In genomic region chr16:67443299-67443698, GRCh38 we compare ENCODE assay signal across 15 cellular contexts. TPM values are rescaled to one million over a fixed set of nuclear protein-coding genes. Genes with fewer than 3 reads are reported as not detected.
DNase-seq lines count a peak whose midpoint lies in the region; ATAC-seq and TF ChIP-seq lines count a peak whose summit lies in the region.
"Had no signal": no experiment of that assay in that cellular context is flagged by ENCODE, and none has a peak within 500 bp of the region (broad histone marks: within the 10 kb centered on the region; RNA-seq: fewer than 3 reads in every experiment).

No MANE protein-coding gene starts in this region.

- H3K9ac ChIP-seq in adipocyte (ENCODE audit: low read length), result peak overlapping the region; percentile 31

- ATAC-seq in Right ventricle myocardium superior (ENCODE audit: poor library complexity), result peak; percentile 56
- ATAC-seq in upper lobe of right lung, result no peak
- ATAC-seq in GM21619 (IDR thresholded peaks at IDR 0.05; ENCODE audit: unreplicated experiment), result no peak
- ATAC-seq in GM18870 (IDR thresholded peaks at IDR 0.05; ENCODE audit: unreplicated experiment), result no peak

- no peaks in the 10 kb centered on the region for H3K9me3 ChIP-seq in adipocyte (ENCODE audit: control insufficient read depth, low read length)
- H3K9me3 ChIP-seq in osteoblast (ENCODE audit: low read depth, low read length), result no peaks in the 10 kb centered on the region
- H3K9me3 ChIP-seq in upper lobe of right lung, result no peaks in the 10 kb centered on the region
- H3K9me3 ChIP-seq: ascending aorta, SJCRH30 had no signal

- H3K27me3 ChIP-seq in adipocyte (replicated peaks; ENCODE audit: control insufficient read depth, insufficient read depth, low read length), result no peaks in the 10 kb centered on the region
- no peaks in the 10 kb centered on the region for H3K27me3 ChIP-seq in osteoblast (ENCODE audit: insufficient read depth, low read length)
- H3K27me3 ChIP-seq in upper lobe of right lung, result no peaks in the 10 kb centered on the region
- H3K27me3 ChIP-seq: ascending aorta, SJCRH30 had no signal

- peaks cover 54% of the 10 kb centered on the region for H3K79me2 ChIP-seq in osteoblast (ENCODE audit: insufficient read depth, low read length)

- H2AFZ ChIP-seq in osteoblast (ENCODE audit: low read length), result no peak overlapping the region

- in situ Hi-C loops in KBM-7 (cut with MboI; ENCODE audit: low pct_unique_long_range_greater_than_20kb, low sequenced_read_pairs), result no loop called here

- H3K27ac ChIP-seq in osteoblast (ENCODE audit: low read depth, low read length), result no peak overlapping the region
- peak overlapping the region; percentile 45 for H3K27ac ChIP-seq in upper lobe of right lung
- H3K27ac ChIP-seq: ascending aorta, SJCRH30 had no signal

- H3K4me2 ChIP-seq in osteoblast (ENCODE audit: insufficient read depth, low read length), result no peak overlapping the region

- peaks cover 68% of the 10 kb centered on the region for H4K20me1 ChIP-seq in osteoblast (ENCODE audit: insufficient read depth, low read length)

- TF ChIP-seq CTCF in osteoblast (IDR thresholded peaks at IDR 0.05; ENCODE audit: extremely low read depth, low read depth, low read length) (no peak), upper lobe of right lung (IDR thresholded peaks at IDR 0.05) (no peak)

- H3K36me3 ChIP-seq in adipocyte (ENCODE audit: control insufficient read depth, insufficient read depth, low read length, severe bottlenecking) (peaks cover 31% of the 10 kb centered on the region), osteoblast (ENCODE audit: insufficient read depth, low read length) (peaks cover 10% of the 10 kb centered on the region), upper lobe of right lung (peaks cover 62% of the 10 kb centered on the region)

- no peak overlapping the region for H3K4me3 ChIP-seq in adipocyte (ENCODE audit: low read length)
- no peak overlapping the region for H3K4me3 ChIP-seq in osteoblast (ENCODE audit: insufficient read depth, low read length)
- H3K4me3 ChIP-seq in upper lobe of right lung, result no peak overlapping the region
- H3K4me3 ChIP-seq: ascending aorta, SJCRH30 had no signal

- H3K4me1 ChIP-seq in adipocyte (ENCODE audit: control insufficient read depth, insufficient read depth, low read length), result peaks cover 60% of the 10 kb centered on the region
- H3K4me1 ChIP-seq in osteoblast (ENCODE audit: insufficient read depth, low read length), result peaks cover 39% of the 10 kb centered on the region
- H3K4me1 ChIP-seq in upper lobe of right lung, result peaks cover 56% of the 10 kb centered on the region

- intact Hi-C loops in Right ventricle myocardium superior (cut with DNase I) (no loop called here), upper lobe of right lung (cut with DNase I) (no loop called here)

- DNase-seq in adipocyte (ENCODE audit: low read depth), result no peak
- DNase-seq in Right ventricle myocardium superior, result peak; percentile 78
- peak; percentile 94 for DNase-seq in osteoblast (ENCODE audit: insufficient read length, low spot score, missing footprints)
- no peak for DNase-seq in upper lobe of right lung
- no peak for DNase-seq in KBM-7
- DNase-seq: activated effector memory CD4-positive, alpha-beta T cell treated with Interleukin-2 at 50 U/mL for 16 hours; CD4-positive, CD25-positive, alpha-beta regulatory T cell; dermis blood vessel endothelial cell; occipital lobe; SJCRH30; stimulated activated CD4-positive, alpha-beta T cell treated with anti-CD3 and anti-CD28 coated beads, Interleukin-15, amount 100 ng/mL, for 24 hours had no signal

RNA-seq across cellular contexts. Expression of gene HSD11B2, which starts 12.4 kb away (rescaled TPM):
- total RNA-seq in Right ventricle myocardium superior, result 0.89 TPM
- not detected in 2 replicates for total RNA-seq in osteoblast
- 2.2 TPM for total RNA-seq in upper lobe of right lung
- total RNA-seq: CD4-positive, CD25-positive, alpha-beta regulatory T cell; dermis blood vessel endothelial cell; occipital lobe had no signal

RNA-seq across cellular contexts. Expression of gene ZDHHC1, which starts 27.0 kb away (rescaled TPM):
- 3.4 TPM for total RNA-seq in Right ventricle myocardium superior
- 9.0 and 13.3 TPM in 2 replicates for total RNA-seq in osteoblast
- total RNA-seq in upper lobe of right lung, result 11.1 TPM
- total RNA-seq: CD4-positive, CD25-positive, alpha-beta regulatory T cell; SJCRH30 had no signal

RNA-seq across cellular contexts. Expression of gene ATP6V0D1, which starts 37.7 kb away (rescaled TPM):
- 59.9 TPM for total RNA-seq in Right ventricle myocardium superior
- 146 and 158 TPM in 2 replicates for total RNA-seq in osteoblast
- 143 TPM for total RNA-seq in upper lobe of right lung

RNA-seq across cellular contexts. Expression of gene AGRP, which starts 40.0 kb away (rescaled TPM):
- total RNA-seq in Right ventricle myocardium superior (not detected), osteoblast (not detected in 2 replicates), upper lobe of right lung (4.9 TPM)
- total RNA-seq: ascending aorta; CD4-positive, CD25-positive, alpha-beta regulatory T cell; dermis blood vessel endothelial cell; mesenteric fat pad; occipital lobe; SJCRH30 had no signal

RNA-seq across cellular contexts. Expression of gene TPPP3, which starts 50.0 kb away (rescaled TPM):
- total RNA-seq in Right ventricle myocardium superior (8.9 TPM), osteoblast (0.59 and 0.72 TPM in 2 replicates), upper lobe of right lung (29.7 TPM)
- total RNA-seq: CD4-positive, CD25-positive, alpha-beta regulatory T cell; dermis blood vessel endothelial cell had no signal

Comparison
In these comparisons a context has a peak if more than half of its experiments do, and no peak if none do; other contexts are left out.
1. DNase-seq: peak in Right ventricle myocardium superior (single experiment) and osteoblast (single experiment); none in adipocyte (single experiment), upper lobe of right lung (single experiment) and KBM-7 (single experiment).